In the genomic region with DNA sequence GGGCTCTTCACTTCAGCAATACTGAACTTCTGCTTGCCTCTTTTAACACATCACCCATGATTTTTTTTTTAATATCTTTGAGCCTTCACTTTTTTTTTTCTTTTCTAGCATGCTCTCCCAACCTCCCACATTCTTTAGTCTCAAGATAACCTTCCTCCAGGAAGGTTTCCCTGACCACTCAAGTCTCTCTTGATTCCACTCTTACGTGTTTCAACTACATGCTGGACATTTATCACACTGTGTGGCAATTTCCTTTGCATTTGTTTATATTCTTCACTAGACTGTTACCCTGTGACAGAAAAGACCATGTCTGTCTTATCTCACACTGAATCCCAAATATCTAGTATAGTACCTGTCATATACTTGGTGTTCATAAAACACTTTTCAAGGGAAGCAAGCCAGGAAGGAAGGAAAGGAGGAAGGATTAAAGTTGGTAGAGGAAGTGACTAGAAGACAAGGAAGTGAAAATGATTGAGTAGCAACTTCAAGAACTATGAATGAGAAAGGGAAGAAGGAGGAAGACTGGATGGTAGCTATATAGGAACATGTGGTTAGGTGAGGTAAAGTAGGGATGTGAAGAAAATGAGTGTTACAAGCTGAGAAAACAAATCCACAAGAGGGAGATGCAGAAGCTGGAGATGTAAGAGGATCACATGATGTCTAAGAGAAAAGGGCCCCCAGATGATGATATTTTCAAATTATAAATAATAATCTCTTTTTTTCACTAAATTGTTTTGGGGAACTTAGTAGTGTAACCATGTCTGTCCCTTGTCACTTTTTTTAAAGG, we compare ENCODE assay signal across 16 cellular contexts.
"Had no signal": no experiment of that assay in that cellular context is flagged by ENCODE, and none has a peak within 500 bp of the region (broad histone marks: within the 10 kb centered on the region; RNA-seq: fewer than 3 reads in every experiment).

No MANE protein-coding gene starts in this region.

- H3K4me3 ChIP-seq: body of pancreas, tibial nerve had no signal

- H3K27me3 Mint-ChIP-seq: activated CD4-positive, alpha-beta memory T cell treated with anti-CD3 and anti-CD28 coated beads for 36 hours had no signal

- H3K27ac ChIP-seq: body of pancreas, tibial nerve had no signal

- H3K9me3 Mint-ChIP-seq: activated CD4-positive, alpha-beta memory T cell treated with anti-CD3 and anti-CD28 coated beads for 36 hours; activated naive CD4-positive, alpha-beta T cell treated with anti-CD3 and anti-CD28 coated beads, Interleukin-2, amount 50 U/mL, for 72 hours; central memory CD8-positive, alpha-beta T cell; stimulated activated memory B cell treated with anti-CD40 and anti-IgM and Interleukin-4, amounts not matched to agents 10 μg/mL and 1 μg/mL and 100 μg/mL, for 72 hours; T-helper 1 cell treated with Interleukin-12 subunit alpha and Interleukin-12 subunit beta and Interleukin-4 antibody, amounts not matched to agents 30 μg/mL and 1 μg/mL, for 36 hours had no signal

- H3K4me1 ChIP-seq: body of pancreas had no signal

- H3K36me3 Mint-ChIP-seq: activated CD4-positive, alpha-beta memory T cell treated with anti-CD3 and anti-CD28 coated beads for 36 hours; activated naive CD4-positive, alpha-beta T cell treated with anti-CD3 and anti-CD28 coated beads, Interleukin-2, amount 50 U/mL, for 72 hours; stimulated activated memory B cell treated with anti-CD40 and anti-IgM and Interleukin-4, amounts not matched to agents 10 μg/mL and 1 μg/mL and 100 μg/mL, for 72 hours had no signal

- H3K36me3 ChIP-seq: tibial nerve had no signal

- H3K4me3 Mint-ChIP-seq: activated CD4-positive, alpha-beta memory T cell treated with anti-CD3 and anti-CD28 coated beads for 36 hours; activated CD4-positive, alpha-beta T cell treated with anti-CD3 and anti-CD28 coated beads for 36 hours; central memory CD8-positive, alpha-beta T cell; stimulated activated memory B cell treated with anti-CD40 and anti-IgM and Interleukin-4, amounts not matched to agents 10 μg/mL and 1 μg/mL and 100 μg/mL, for 72 hours; T-helper 1 cell treated with Interleukin-12 subunit alpha and Interleukin-12 subunit beta and Interleukin-4 antibody, amounts not matched to agents 30 μg/mL and 1 μg/mL, for 36 hours had no signal

- DNase-seq: activated CD4-positive, alpha-beta memory T cell treated with anti-CD3 and anti-CD28 coated beads for 36 hours; activated CD4-positive, alpha-beta T cell treated with anti-CD3 and anti-CD28 coated beads for 36 hours; activated effector memory CD4-positive, alpha-beta T cell treated with anti-CD3 and anti-CD28 coated beads, Interleukin-2, amount 50 U/mL, for 16 hours; activated T-cell treated with anti-CD3 and anti-CD28 coated beads, Interleukin-2, amount 50 U/mL, for 48 hours; amniotic stem cell; body of pancreas; cortex of kidney; effector CD8-positive, alpha-beta T cell; head of caudate nucleus; retina; substantia nigra had no signal

- ATAC-seq: activated CD4-positive, alpha-beta T cell treated with anti-CD3 and anti-CD28 coated beads for 36 hours; activated naive CD4-positive, alpha-beta T cell treated with anti-CD3 and anti-CD28 coated beads, Interleukin-2, amount 50 U/mL, for 72 hours; body of pancreas; stimulated activated memory B cell treated with anti-CD40 and anti-IgM and Interleukin-4, amounts not matched to agents 10 μg/mL and 1 μg/mL and 100 μg/mL, for 72 hours had no signal

- H3K27ac Mint-ChIP-seq: activated CD4-positive, alpha-beta memory T cell treated with anti-CD3 and anti-CD28 coated beads for 36 hours; activated CD4-positive, alpha-beta T cell treated with anti-CD3 and anti-CD28 coated beads for 36 hours; activated naive CD4-positive, alpha-beta T cell treated with anti-CD3 and anti-CD28 coated beads, Interleukin-2, amount 50 U/mL, for 72 hours; stimulated activated memory B cell treated with anti-CD40 and anti-IgM and Interleukin-4, amounts not matched to agents 10 μg/mL and 1 μg/mL and 100 μg/mL, for 72 hours; T-helper 1 cell treated with Interleukin-12 subunit alpha and Interleukin-12 subunit beta and Interleukin-4 antibody, amounts not matched to agents 30 μg/mL and 1 μg/mL, for 36 hours had no signal

- H3K4me1 Mint-ChIP-seq: activated CD4-positive, alpha-beta T cell treated with anti-CD3 and anti-CD28 coated beads for 36 hours; central memory CD8-positive, alpha-beta T cell had no signal

- H3K27me3 ChIP-seq: body of pancreas, tibial nerve had no signal

- H3K9me3 ChIP-seq: body of pancreas, tibial nerve had no signal
